Comparison of ENCODE assay signal across 13 cellular contexts in genomic region chr11:2096001-2096918, GRCh38. TPM values are rescaled to one million over a fixed set of nuclear protein-coding genes. Genes with fewer than 3 reads are reported as not detected.
DNase-seq lines count a peak whose midpoint lies in the region; ATAC-seq and TF ChIP-seq lines count a peak whose summit lies in the region.
"Had no signal": no experiment of that assay in that cellular context is flagged by ENCODE, and none has a peak within 500 bp of the region (broad histone marks: within the 10 kb centered on the region; RNA-seq: fewer than 3 reads in every experiment).

No MANE protein-coding gene starts in this region.

- DNase-seq in BJ (ENCODE audit: low read depth) = peak; percentile 32
- DNase-seq in NT2/D1 (ENCODE audit: low read depth, low spot score) = no peak
- DNase-seq in fibroblast of the conjunctiva (ENCODE audit: low read depth) = peak; percentile 16
- peak; percentile 64 for DNase-seq in posterior vena cava (ENCODE audit: low spot score)
- no peak for DNase-seq in T-helper 1 cell
- no peak for DNase-seq in stimulated activated naive CD4-positive, alpha-beta T cell treated with Interleukin-2 at 50 U/mL for 16 hours (lab: John Stamatoyannopoulos, UW)
- DNase-seq in CD14-positive monocyte (ENCODE audit: low spot score) = no peak
- DNase-seq: activated T-cell treated with anti-CD3 and anti-CD28 coated beads, Interleukin-2, amount 50 U/mL, for 72 hours; Caco-2; cerebellar nuclear complex; NCI-H226 had no signal

- TF ChIP-seq CTCF in BJ (IDR thresholded peaks at IDR 0.05; ENCODE audit: insufficient read depth, low read depth, low read length) (no peak), CD14-positive monocyte (IDR thresholded peaks at IDR 0.05) (no peak)

- no peak overlapping the region for H3K4me3 Mint-ChIP-seq in CD14-positive monocyte
- H3K4me3 Mint-ChIP-seq: activated T-cell treated with anti-CD3 and anti-CD28 coated beads, Interleukin-2, amount 50 U/mL, for 72 hours; memory B cell had no signal

- H3K9me3 Mint-ChIP-seq in CD14-positive monocyte = peaks cover 0 to 1% (median 0%) of the 10 kb centered on the region in 7 donors
- H3K9me3 Mint-ChIP-seq: activated T-cell treated with anti-CD3 and anti-CD28 coated beads, Interleukin-2, amount 50 U/mL, for 72 hours; memory B cell had no signal

- H3K4me1 ChIP-seq in NT2/D1 (ENCODE audit: insufficient read depth, insufficient read length) = peaks cover 43% of the 10 kb centered on the region
- H3K4me1 ChIP-seq: Caco-2 had no signal

- peaks cover 8 to 21% (median 12%) of the 10 kb centered on the region in 3 donors for H3K27me3 Mint-ChIP-seq in CD14-positive monocyte (ENCODE audit: low read depth in 3 of 3)

- H3K9ac ChIP-seq in NT2/D1 (ENCODE audit: insufficient read length, low read depth) = peak overlapping the region; percentile 65

- no peak for ATAC-seq in esophagus mucosa
- ATAC-seq: activated T-cell treated with anti-CD3 and anti-CD28 coated beads, Interleukin-2, amount 50 U/mL, for 72 hours had no signal

- no peak overlapping the region for H3K27ac Mint-ChIP-seq in CD14-positive monocyte
- H3K27ac Mint-ChIP-seq: activated T-cell treated with anti-CD3 and anti-CD28 coated beads, Interleukin-2, amount 50 U/mL, for 72 hours; memory B cell had no signal

- H3K36me3 ChIP-seq in BJ (ENCODE audit: control insufficient read depth, insufficient read depth, low read length) (no peaks in the 10 kb centered on the region), NT2/D1 (ENCODE audit: insufficient read depth, insufficient read length, low read length) (no peaks in the 10 kb centered on the region)

- CTCF ChIA-PET in BJ (lab: Yijun Ruan, JAX) = interaction anchor here (0.6 to 3.7 kb wide), 7 partner anchors 41 to 131 kb away, joined by 3 to 44 read pairs (median 4); no protein-coding TSS in a partner anchor

- peaks cover 11% of the 10 kb centered on the region; the same call in 1 of the 2 replicates for H3K9me3 ChIP-seq in NT2/D1 (ENCODE audit: insufficient read depth, low read length)
- H3K9me3 ChIP-seq: Caco-2 had no signal

- POLR2A ChIA-PET in BJ (lab: Charles Lee) = interaction anchor here (0.6 to 1.6 kb wide), 3 partner anchors 16 to 41 kb away, joined by 3 to 11 read pairs (median 6); no protein-coding TSS in a partner anchor

- no peaks in the 10 kb centered on the region; the same call in 1 of the 2 replicates for H3K27me3 ChIP-seq in BJ (ENCODE audit: control insufficient read depth, insufficient read depth, low read length)
- peaks cover 13% of the 10 kb centered on the region for H3K27me3 ChIP-seq in NT2/D1 (ENCODE audit: insufficient read depth, insufficient read length)

- H3K36me3 Mint-ChIP-seq in CD14-positive monocyte = no peaks in the 10 kb centered on the region
- H3K36me3 Mint-ChIP-seq: memory B cell had no signal

- intact Hi-C loops in posterior vena cava (cut with DNase I) = no loop called here
- intact Hi-C loops in CD14-positive monocyte (cut with micrococcal nuclease) = no loop called here

- H3K4me3 ChIP-seq in BJ (ENCODE audit: low read depth, low read length) (0 out of 2 replicates have a peak overlapping the region, but pooled peaks have one; percentile 3), NT2/D1 (ENCODE audit: insufficient read length, low read depth) (no peak overlapping the region)

- H3K4me1 Mint-ChIP-seq in CD14-positive monocyte = no peaks in the 10 kb centered on the region
- H3K4me1 Mint-ChIP-seq: memory B cell had no signal

RNA-seq across cellular contexts. Expression of gene IGF2, which starts 42.9 kb away (rescaled TPM):
- polyA plus RNA-seq in BJ (2011; rRNA removed) (20.3 and 20.4 TPM in 2 replicates), CD14-positive monocyte (not detected)
- 32.1 and 98.2 TPM in 2 replicates for polyA minus RNA-seq in BJ (2011; rRNA and poly(A)+ RNA removed)
- total RNA-seq in posterior vena cava (100 to 1,000 TPM; 161 to 323 TPM), esophagus mucosa (1.6 TPM)

Comparison
In these comparisons a context has a peak if more than half of its experiments do, and no peak if none do; other contexts are left out.
1. DNase-seq: peak in BJ (single experiment), fibroblast of the conjunctiva (single experiment) and posterior vena cava (single experiment); none in NT2/D1 (single experiment), T-helper 1 cell (0 of 5), stimulated activated naive CD4-positive, alpha-beta T cell treated with Interleukin-2 at 50 U/mL for 16 hours (single experiment) and CD14-positive monocyte (single experiment).
2. RNA of gene IGF2, which starts 42.9 kb away (total RNA-seq): 161 to 323 TPM in posterior vena cava; 1.6 TPM in esophagus mucosa (single experiment); every median in the first group is over 10 times any median in the second.